In genomic region chr11:63564056-63564784, GRCh38 we compare ENCODE assay signal across 9 cellular contexts. TPM values are rescaled to one million over a fixed set of nuclear protein-coding genes. Genes with fewer than 3 reads are reported as not detected.
DNase-seq lines count a peak whose midpoint lies in the region; ATAC-seq and TF ChIP-seq lines count a peak whose summit lies in the region.
"Had no signal": no experiment of that assay in that cellular context is flagged by ENCODE, and none has a peak within 500 bp of the region (broad histone marks: within the 10 kb centered on the region; RNA-seq: fewer than 3 reads in every experiment).

No MANE protein-coding gene starts in this region.

- intact Hi-C loops in activated T-helper 1 cell treated with anti-CD3 and anti-CD28 coated beads, Interleukin-12 subunit alpha, Interleukin-12 subunit beta, Interleukin-2, Interleukin-4 antibody, amounts not matched to agents 30 ng/mL and 10 ng/mL and 1 ng/mL, durations not matched to agents 14 hours and 24 hours and 36 hours (cut with micrococcal nuclease): loop anchor here (1.0 to 5.0 kb wide), 2 partner anchors 10 to 118 kb away; partner anchors contain the start of gene RTN3
- intact Hi-C loops in sigmoid colon (cut with DNase I): no loop called here
- intact Hi-C loops in left ventricle myocardium inferior (cut with micrococcal nuclease): no loop called here

- no peaks in the 10 kb centered on the region for H3K9me3 ChIP-seq in BLaER1 treated with 17β-estradiol and CSF1 and Interleukin-3, amounts not matched to agents 10 nM and 100 nM (replicated peaks in 1 of 11)
- no peaks in the 10 kb centered on the region for H3K9me3 ChIP-seq in sigmoid colon
- no peaks in the 10 kb centered on the region for H3K9me3 ChIP-seq in left ventricle myocardium inferior (replicated peaks)

- H3K4me1 ChIP-seq in BLaER1 treated with 17β-estradiol and CSF1 and Interleukin-3, amounts not matched to agents 10 nM and 100 nM: peaks cover 31 to 50% (median 43%) of the 10 kb centered on the region in 10 experiments
- H3K4me1 ChIP-seq in sigmoid colon (peaks cover 0 to 15% (median 12%) of the 10 kb centered on the region in 4 donors), GM23338 (ENCODE audit: insufficient read depth) (peaks cover 12% of the 10 kb centered on the region), left ventricle myocardium inferior (peaks cover 26% of the 10 kb centered on the region)

- WGBS in sigmoid colon, 2 donors: 53 to 67% methylated on average over 7 of the region's 7 CpGs

- peaks cover 51% of the 10 kb centered on the region for H3K4me1 Mint-ChIP-seq in activated T-helper 1 cell treated with anti-CD3 and anti-CD28 coated beads, Interleukin-12 subunit alpha, Interleukin-12 subunit beta, Interleukin-2, Interleukin-4 antibody, amounts not matched to agents 30 ng/mL and 10 ng/mL and 1 ng/mL, durations not matched to agents 14 hours and 24 hours and 36 hours (ENCODE audit: low read depth)
- peaks cover 17% of the 10 kb centered on the region; the same call in 2 of the 3 replicates for H3K4me1 Mint-ChIP-seq in GM23338

- H3K9ac ChIP-seq in BLaER1 treated with 17β-estradiol and CSF1 and Interleukin-3, amounts not matched to agents 10 nM and 100 nM: no peak overlapping the region

- no peak overlapping the region for H3K4me3 ChIP-seq in BLaER1 treated with 17β-estradiol and CSF1 and Interleukin-3, amounts not matched to agents 10 nM and 100 nM
- H3K4me3 ChIP-seq in sigmoid colon (no peak overlapping the region), GM23338 (no peak overlapping the region), left ventricle myocardium inferior (no peak overlapping the region)

- no peaks in the 10 kb centered on the region for H3K36me3 ChIP-seq in BLaER1 treated with 17β-estradiol and CSF1 and Interleukin-3, amounts not matched to agents 10 nM and 100 nM
- H3K36me3 ChIP-seq in sigmoid colon: no peaks in the 10 kb centered on the region
- H3K36me3 ChIP-seq in GM23338 (ENCODE audit: insufficient read depth): no peaks in the 10 kb centered on the region
- H3K36me3 ChIP-seq in left ventricle myocardium inferior: no peaks in the 10 kb centered on the region

- peak; percentile 51 for ATAC-seq in HG03135 (IDR thresholded peaks at IDR 0.05; ENCODE audit: unreplicated experiment)
- no peak for ATAC-seq in GM23338

- TF ChIP-seq EP300 in sigmoid colon (IDR thresholded peaks at IDR 0.05): no peak

- peak overlapping the region in 8 of 11 experiments; percentile 12 to 39 (median 26); a peak in 8 of 22 replicates for H3K4me2 ChIP-seq in BLaER1 treated with 17β-estradiol and CSF1 and Interleukin-3, amounts not matched to agents 10 nM and 100 nM
- H3K4me2 ChIP-seq in GM23338: no peak overlapping the region

- no peak overlapping the region for H2AFZ ChIP-seq in GM23338

- peaks cover 3% of the 10 kb centered on the region for H3K27me3 Mint-ChIP-seq in activated T-helper 1 cell treated with anti-CD3 and anti-CD28 coated beads, Interleukin-12 subunit alpha, Interleukin-12 subunit beta, Interleukin-2, Interleukin-4 antibody, amounts not matched to agents 30 ng/mL and 10 ng/mL and 1 ng/mL, durations not matched to agents 14 hours and 24 hours and 36 hours (ENCODE audit: insufficient read depth)
- H3K27me3 Mint-ChIP-seq in GM23338 (ENCODE audit: insufficient read depth, low read depth, poor library complexity): peaks cover 3% of the 10 kb centered on the region

- TF ChIP-seq POLR2A in sigmoid colon (IDR thresholded peaks at IDR 0.05): no peak

- H3K9me2 ChIP-seq in GM23338 (ENCODE audit: insufficient read depth): peaks cover 14% of the 10 kb centered on the region

- no peaks in the 10 kb centered on the region for H3K79me2 ChIP-seq in GM23338 (replicated peaks; ENCODE audit: insufficient read depth)

- peak overlapping the region; percentile 64 for H3K27ac Mint-ChIP-seq in activated T-helper 1 cell treated with anti-CD3 and anti-CD28 coated beads, Interleukin-12 subunit alpha, Interleukin-12 subunit beta, Interleukin-2, Interleukin-4 antibody, amounts not matched to agents 30 ng/mL and 10 ng/mL and 1 ng/mL, durations not matched to agents 14 hours and 24 hours and 36 hours
- no peak overlapping the region for H3K27ac Mint-ChIP-seq in GM23338

- TF ChIP-seq CTCF in sigmoid colon (IDR thresholded peaks at IDR 0.05) (no peak), GM23338 (conservative IDR thresholded peaks at IDR 0.05; ENCODE audit: low read depth in 2 of 2) (no peak), left ventricle myocardium inferior (IDR thresholded peaks at IDR 0.05; ENCODE audit: borderline replicate concordance) (no peak)

- peak; percentile 65 for DNase-seq in GM19238 (ENCODE audit: insufficient read length, low spot score)
- DNase-seq in activated T-helper 1 cell treated with anti-CD3 and anti-CD28 coated beads, Interleukin-12 subunit alpha, Interleukin-12 subunit beta, Interleukin-2, Interleukin-4 antibody, amounts not matched to agents 30 ng/mL and 10 ng/mL and 1 ng/mL, durations not matched to agents 14 hours and 24 hours and 36 hours (ENCODE audit: low spot score): peak; percentile 58
- DNase-seq in sigmoid colon: peak; percentile 22
- DNase-seq in GM23338 (ENCODE audit: low spot score): no peak
- no peak for DNase-seq in left ventricle myocardium inferior
- DNase-seq in GDM1 (lab: John Stamatoyannopoulos, UW): no peak

- H4K20me1 ChIP-seq in BLaER1 treated with 17β-estradiol and CSF1 and Interleukin-3, amounts not matched to agents 10 nM and 100 nM: no peaks in the 10 kb centered on the region
- H4K20me1 ChIP-seq in GM23338 (replicated peaks; ENCODE audit: insufficient read depth): no peaks in the 10 kb centered on the region

- no peaks in the 10 kb centered on the region for H3K9me3 Mint-ChIP-seq in activated T-helper 1 cell treated with anti-CD3 and anti-CD28 coated beads, Interleukin-12 subunit alpha, Interleukin-12 subunit beta, Interleukin-2, Interleukin-4 antibody, amounts not matched to agents 30 ng/mL and 10 ng/mL and 1 ng/mL, durations not matched to agents 14 hours and 24 hours and 36 hours
- no peaks in the 10 kb centered on the region for H3K9me3 Mint-ChIP-seq in GM23338

- H3K36me3 Mint-ChIP-seq in activated T-helper 1 cell treated with anti-CD3 and anti-CD28 coated beads, Interleukin-12 subunit alpha, Interleukin-12 subunit beta, Interleukin-2, Interleukin-4 antibody, amounts not matched to agents 30 ng/mL and 10 ng/mL and 1 ng/mL, durations not matched to agents 14 hours and 24 hours and 36 hours (ENCODE audit: low read depth): no peaks in the 10 kb centered on the region
- no peaks in the 10 kb centered on the region for H3K36me3 Mint-ChIP-seq in GM23338 (ENCODE audit: low read depth)

- H3K27ac ChIP-seq in BLaER1 treated with 17β-estradiol and CSF1 and Interleukin-3, amounts not matched to agents 10 nM and 100 nM: no peak overlapping the region
- peak overlapping the region in 1 of 4 donors; percentile 28 for H3K27ac ChIP-seq in sigmoid colon
- H3K27ac ChIP-seq in GM23338 (ENCODE audit: low read depth): no peak overlapping the region
- H3K27ac ChIP-seq in left ventricle myocardium inferior (replicated peaks): no peak overlapping the region

- H3K27me3 ChIP-seq in BLaER1 treated with 17β-estradiol and CSF1 and Interleukin-3, amounts not matched to agents 10 nM and 100 nM: no peaks in the 10 kb centered on the region
- H3K27me3 ChIP-seq in sigmoid colon (no peaks in the 10 kb centered on the region), GM23338 (ENCODE audit: insufficient read depth) (no peaks in the 10 kb centered on the region), left ventricle myocardium inferior (ENCODE audit: low read depth) (no peaks in the 10 kb centered on the region)

- no peaks in the 10 kb centered on the region for H3F3A ChIP-seq in GM23338 (replicated peaks; ENCODE audit: low read depth)

- peak overlapping the region; percentile 30 for H3K4me3 Mint-ChIP-seq in activated T-helper 1 cell treated with anti-CD3 and anti-CD28 coated beads, Interleukin-12 subunit alpha, Interleukin-12 subunit beta, Interleukin-2, Interleukin-4 antibody, amounts not matched to agents 30 ng/mL and 10 ng/mL and 1 ng/mL, durations not matched to agents 14 hours and 24 hours and 36 hours
- H3K4me3 Mint-ChIP-seq in GM23338: no peak overlapping the region

RNA-seq across cellular contexts. Expression of gene PLAAT2, which starts 1.0 kb away (rescaled TPM):
- not detected in 2 replicates for total RNA-seq in activated T-helper 1 cell treated with anti-CD3 and anti-CD28 coated beads, Interleukin-12 subunit alpha, Interleukin-12 subunit beta, Interleukin-2, Interleukin-4 antibody, amounts not matched to agents 30 ng/mL and 10 ng/mL and 1 ng/mL, durations not matched to agents 14 hours and 24 hours and 36 hours
- total RNA-seq in sigmoid colon (under 1 TPM in 1 of 4 donors, not detected in 3; 0.71 TPM), left ventricle myocardium inferior (not detected)
- polyA plus RNA-seq in sigmoid colon (100 to 1,000 TPM in 2 of 3 donors, 10 to 100 TPM in 1; 27.0 to 233 (median 112) TPM), GM23338 (2016; fragmentation: Nextera tagmentation; extraction: Ambion mirVana) (0.42 and 0.78 TPM in 2 replicates)
- 0.66 TPM in 1 of 2 replicates, not detected in the other for total RNA-seq in GM23338 (2014; rRNA removed; shearing (Covaris generic))
- total RNA-seq: subcutaneous adipose tissue had no signal

RNA-seq across cellular contexts. Expression of gene PLAAT4, which starts 27.6 kb away (rescaled TPM):
- total RNA-seq in activated T-helper 1 cell treated with anti-CD3 and anti-CD28 coated beads, Interleukin-12 subunit alpha, Interleukin-12 subunit beta, Interleukin-2, Interleukin-4 antibody, amounts not matched to agents 30 ng/mL and 10 ng/mL and 1 ng/mL, durations not matched to agents 14 hours and 24 hours and 36 hours: 11.8 and 12.2 TPM in 2 replicates
- total RNA-seq in sigmoid colon: 10 to 100 TPM; 36.7 to 49.9 (median 42.8) TPM
- polyA plus RNA-seq in sigmoid colon: 100 to 1,000 TPM in 2 of 3 donors, 10 to 100 TPM in 1; 63.1 to 262 (median 114) TPM
- total RNA-seq in GM23338 (2014; rRNA removed; shearing (Covaris generic)): 0.69 and 3.3 TPM in 2 replicates
- 4.6 and 5.0 TPM in 2 replicates for polyA plus RNA-seq in GM23338 (2016; fragmentation: Nextera tagmentation; extraction: Ambion mirVana)
- 15.5 TPM for total RNA-seq in left ventricle myocardium inferior

RNA-seq across cellular contexts. Expression of gene PLAAT3, which starts 50.0 kb away (rescaled TPM):
- total RNA-seq in activated T-helper 1 cell treated with anti-CD3 and anti-CD28 coated beads, Interleukin-12 subunit alpha, Interleukin-12 subunit beta, Interleukin-2, Interleukin-4 antibody, amounts not matched to agents 30 ng/mL and 10 ng/mL and 1 ng/mL, durations not matched to agents 14 hours and 24 hours and 36 hours: 2.3 TPM in 2 replicates
- total RNA-seq in sigmoid colon (10 to 100 TPM; 34.9 to 59.9 (median 47.9) TPM), left ventricle myocardium inferior (144 TPM)
- polyA plus RNA-seq in sigmoid colon (10 to 100 TPM; 14.6 to 34.7 (median 21.0) TPM), GM23338 (2016; fragmentation: Nextera tagmentation; extraction: Ambion mirVana) (239 and 262 TPM in 2 replicates)
- total RNA-seq in GM23338 (2014; rRNA removed; shearing (Covaris generic)): 61.1 and 63.2 TPM in 2 replicates

RNA-seq across cellular contexts. Expression of gene LGALS12, which starts 58.3 kb away (rescaled TPM):
- total RNA-seq in activated T-helper 1 cell treated with anti-CD3 and anti-CD28 coated beads, Interleukin-12 subunit alpha, Interleukin-12 subunit beta, Interleukin-2, Interleukin-4 antibody, amounts not matched to agents 30 ng/mL and 10 ng/mL and 1 ng/mL, durations not matched to agents 14 hours and 24 hours and 36 hours: not detected in 2 replicates
- total RNA-seq in sigmoid colon (1 to 10 TPM in 1 of 4 donors, not detected in 3; 5.4 TPM), left ventricle myocardium inferior (0.25 TPM)
- polyA plus RNA-seq in sigmoid colon (1 to 10 TPM in 1 of 3 donors, not detected in 2; 3.9 TPM), GM23338 (2016; fragmentation: Nextera tagmentation; extraction: Ambion mirVana) (0.57 and 1.2 TPM in 2 replicates)
- total RNA-seq in GM23338 (2014; rRNA removed; shearing (Covaris generic)): 0.62 and 0.94 TPM in 2 replicates

Comparison
In these comparisons a context has a peak if more than half of its experiments do, and no peak if none do; other contexts are left out.
1. DNase-seq: peak in GM19238 (single experiment), activated T-helper 1 cell treated with anti-CD3 and anti-CD28 coated beads, Interleukin-12 subunit alpha, Interleukin-12 subunit beta, Interleukin-2, Interleukin-4 antibody, amounts not matched to agents 30 ng/mL and 10 ng/mL and 1 ng/mL, durations not matched to agents 14 hours and 24 hours and 36 hours (single experiment) and sigmoid colon (single experiment); none in GM23338 (single experiment), left ventricle myocardium inferior (single experiment) and GDM1 (single experiment).
2. RNA of gene PLAAT3, which starts 50.0 kb away (total RNA-seq): 144 TPM in left ventricle myocardium inferior (single experiment), 61.1 to 63.2 TPM in GM23338 and 34.9 to 59.9 TPM in sigmoid colon; 2.3 TPM in activated T-helper 1 cell treated with anti-CD3 and anti-CD28 coated beads, Interleukin-12 subunit alpha, Interleukin-12 subunit beta, Interleukin-2, Interleukin-4 antibody, amounts not matched to agents 30 ng/mL and 10 ng/mL and 1 ng/mL, durations not matched to agents 14 hours and 24 hours and 36 hours; every median in the first group is over 10 times any median in the second.